ENCODE assay signal across 1 cellular context in genomic region chr12:6549379-6550151, GRCh38.
TF ChIP-seq lines count a peak whose summit lies in the region.

No MANE protein-coding gene starts in this region.

TF ChIP-seq in WTC11, 78 proteins besides CTCF, POLR2A, EP300 and RAD21 (continued from another document):
- TF ChIP-seq AFF4 (CRISPR knock-in tag; IDR thresholded peaks at IDR 0.05; ENCODE audit: borderline replicate concordance) (no peak), GTF2I (CRISPR knock-in tag; conservative IDR thresholded peaks at IDR 0.05) (no peak), E2F5 (CRISPR knock-in tag; IDR thresholded peaks at IDR 0.05) (no peak), ZNF396 (CRISPR knock-in tag; IDR thresholded peaks at IDR 0.05; ENCODE audit: borderline replicate concordance) (no peak), TEAD4 (CRISPR knock-in tag; IDR thresholded peaks at IDR 0.05) (no peak), FOXJ3 (CRISPR knock-in tag; IDR thresholded peaks at IDR 0.05; ENCODE audit: borderline replicate concordance) (no peak)
TF ChIP-seq in WTC11: peak in this region for 0.
